In the genomic region with DNA sequence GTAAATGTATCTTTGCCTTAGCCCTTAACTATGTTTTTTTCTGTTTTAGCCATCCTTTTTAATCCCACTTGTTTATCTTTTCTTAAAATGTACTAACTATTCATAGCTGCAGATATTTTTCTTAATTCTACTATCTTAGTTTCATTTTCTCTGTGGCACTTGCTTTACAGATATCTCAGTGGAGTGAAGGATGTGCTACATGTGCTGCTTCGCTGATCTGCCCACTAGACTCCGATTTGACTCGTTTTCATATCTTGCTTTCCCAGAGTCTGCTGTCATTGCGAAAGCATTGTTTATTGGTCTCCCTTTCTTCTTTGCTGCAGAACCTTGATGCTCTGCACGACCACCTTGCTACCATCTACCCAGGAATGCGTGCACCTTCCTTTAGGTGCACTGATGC, we compare ENCODE assay signal across 1 cellular context.
TF ChIP-seq lines count a peak whose summit lies in the region.

No MANE protein-coding gene starts in this region.

TF ChIP-seq in IMR-90, 13 proteins besides CTCF, POLR2A, EP300 and RAD21 (continued from another document):
- TF ChIP-seq USF2 (IDR thresholded peaks at IDR 0.05; ENCODE audit: low read depth, low read length), result no peak
- no peak for TF ChIP-seq CHD1 (IDR thresholded peaks at IDR 0.05; ENCODE audit: low read depth, low read length)
- peak; percentile 41; the same call in 1 of the 2 replicates for TF ChIP-seq CEBPB (IDR thresholded peaks at IDR 0.05; ENCODE audit: low read depth, low read length)
TF ChIP-seq in IMR-90: peak in this region for 1.
